8 cellular contexts compared by ENCODE assay signal in the genomic region with DNA sequence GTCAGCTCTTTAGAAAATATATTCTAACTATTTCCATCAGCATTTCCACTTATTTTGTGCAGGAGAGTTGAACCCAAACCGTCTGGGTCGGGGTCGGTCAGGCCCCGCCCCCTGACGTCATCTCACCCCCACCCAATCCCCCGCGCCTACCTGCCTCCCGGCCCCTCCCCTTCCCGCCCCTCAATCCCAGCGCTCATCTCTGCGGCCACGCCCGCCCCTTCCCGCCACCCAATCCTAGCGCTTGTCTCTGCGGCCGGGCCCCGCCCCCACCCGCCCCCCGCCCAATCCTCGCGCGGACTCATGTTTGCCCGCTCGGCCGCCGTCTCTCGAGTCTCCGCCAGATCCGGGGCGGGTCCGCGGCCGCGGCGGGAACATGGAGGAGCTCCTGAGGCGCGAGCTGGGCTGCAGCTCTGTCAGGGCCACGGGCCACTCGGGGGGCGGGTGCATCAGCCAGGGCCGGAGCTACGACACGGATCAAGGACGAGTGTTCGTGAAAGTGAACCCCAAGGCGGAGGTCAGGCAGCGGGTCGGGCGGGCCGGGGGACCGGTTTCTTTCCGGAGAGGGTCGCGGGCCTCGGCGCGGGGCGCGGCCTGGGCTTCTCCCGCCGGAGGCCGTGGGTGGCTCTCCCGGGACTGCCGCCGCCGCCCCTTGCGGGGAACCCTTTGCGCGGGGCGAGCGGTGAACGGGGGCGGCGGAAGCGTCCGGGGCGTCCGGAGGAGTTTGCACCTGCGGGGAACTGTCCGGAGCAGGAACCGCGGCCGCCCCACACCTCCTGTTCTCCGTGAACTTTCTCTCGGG. TPM values are rescaled to one million over a fixed set of nuclear protein-coding genes. Genes with fewer than 3 reads are reported as not detected.
DNase-seq lines count a peak whose midpoint lies in the region; TF ChIP-seq lines count a peak whose summit lies in the region.

FN3KRP (plus strand) TSS at position 324 of the 799 bp plus-strand sequence; CDS start at position 374, 50 bp downstream.

- no peaks in the 10 kb centered on the region for H3K27me3 Mint-ChIP-seq in activated naive CD4-positive, alpha-beta T cell treated with anti-CD3 and anti-CD28 coated beads, Interleukin-2, amount 50 U/mL, for 24 hours

- H3K4me3 Mint-ChIP-seq in activated naive CD4-positive, alpha-beta T cell treated with anti-CD3 and anti-CD28 coated beads, Interleukin-2, amount 50 U/mL, for 24 hours = peak within 1 kb of the TSS; percentile 95

- H3K4me1 Mint-ChIP-seq in activated naive CD4-positive, alpha-beta T cell treated with anti-CD3 and anti-CD28 coated beads, Interleukin-2, amount 50 U/mL, for 24 hours = peaks cover 17% of the 10 kb centered on the region

- no peaks in the 10 kb centered on the region for H3K36me3 Mint-ChIP-seq in activated naive CD4-positive, alpha-beta T cell treated with anti-CD3 and anti-CD28 coated beads, Interleukin-2, amount 50 U/mL, for 24 hours

- peak; percentile 67 for DNase-seq in ELF-1 (ENCODE audit: low read depth, low spot score)
- DNase-seq in HEK293T (ENCODE audit: extremely low spot score) = peak; percentile 100
- peak; percentile 91 for DNase-seq in NCI-H1092 treated with DMSO at 0.1 percent for 48 hours (lab: John Stamatoyannopoulos, UW)
- peak; percentile 85 for DNase-seq in SKM-1 (lab: John Stamatoyannopoulos, UW; ENCODE audit: unreplicated experiment)
- DNase-seq in globus pallidus (ENCODE audit: low spot score) = peak; percentile 95
- peak; percentile 88 for DNase-seq in occipital lobe (lab: John Stamatoyannopoulos, UW)
- peak; percentile 83 for DNase-seq in superior temporal gyrus (ENCODE audit: extremely low spot score)

- CTCF ChIA-PET in HEK293T (lab: Yijun Ruan, JAX) = interaction anchor here (0.5 kb wide), 1 partner anchor 142 kb away, joined by 3 read pairs; no protein-coding TSS in a partner anchor

- peak within 1 kb of the TSS; percentile 91 for H3K27ac Mint-ChIP-seq in activated naive CD4-positive, alpha-beta T cell treated with anti-CD3 and anti-CD28 coated beads, Interleukin-2, amount 50 U/mL, for 24 hours

- POLR2A ChIA-PET in HEK293T (lab: Yijun Ruan, JAX) = interaction anchor here (0.8 to 2.5 kb wide), 10 partner anchors 9 to 46 kb away, joined by 3 to 14 read pairs (median 4); partner anchors contain the start of gene RAB40B

- H3K9me3 Mint-ChIP-seq in activated naive CD4-positive, alpha-beta T cell treated with anti-CD3 and anti-CD28 coated beads, Interleukin-2, amount 50 U/mL, for 24 hours = no peaks in the 10 kb centered on the region

TF ChIP-seq in HEK293T, 16 proteins besides CTCF, POLR2A, EP300 and RAD21:
- TF ChIP-seq L3MBTL2 (conservative IDR thresholded peaks at IDR 0.05) (no peak), NFRKB (IDR thresholded peaks at IDR 0.05) (no peak), TARDBP (IDR thresholded peaks at IDR 0.05) (no peak), SUZ12 (IDR thresholded peaks at IDR 0.05) (no peak), HDGF (IDR thresholded peaks at IDR 0.05; ENCODE audit: borderline replicate concordance) (no peak), LEF1 (IDR thresholded peaks at IDR 0.05; ENCODE audit: borderline replicate concordance) (no peak), SP1 (IDR thresholded peaks at IDR 0.05) (no peak), FOXK2 (IDR thresholded peaks at IDR 0.05) (no peak), BHLHE40 (IDR thresholded peaks at IDR 0.05; ENCODE audit: borderline replicate concordance) (no peak), CTBP1 (IDR thresholded peaks at IDR 0.05; ENCODE audit: borderline replicate concordance) (no peak), FOXM1 (IDR thresholded peaks at IDR 0.05; ENCODE audit: borderline replicate concordance) (no peak), FOXA1 (IDR thresholded peaks at IDR 0.05) (no peak), ARNT (IDR thresholded peaks at IDR 0.05) (no peak), ZNF384 (IDR thresholded peaks at IDR 0.05) (no peak), ELF4 (IDR thresholded peaks at IDR 0.05) (no peak)
- TF ChIP-seq, protein P1, sequence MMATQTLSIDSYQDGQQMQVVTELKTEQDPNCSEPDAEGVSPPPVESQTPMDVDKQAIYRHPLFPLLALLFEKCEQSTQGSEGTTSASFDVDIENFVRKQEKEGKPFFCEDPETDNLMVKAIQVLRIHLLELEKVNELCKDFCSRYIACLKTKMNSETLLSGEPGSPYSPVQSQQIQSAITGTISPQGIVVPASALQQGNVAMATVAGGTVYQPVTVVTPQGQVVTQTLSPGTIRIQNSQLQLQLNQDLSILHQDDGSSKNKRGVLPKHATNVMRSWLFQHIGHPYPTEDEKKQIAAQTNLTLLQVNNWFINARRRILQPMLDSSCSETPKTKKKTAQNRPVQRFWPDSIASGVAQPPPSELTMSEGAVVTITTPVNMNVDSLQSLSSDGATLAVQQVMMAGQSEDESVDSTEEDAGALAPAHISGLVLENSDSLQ (IDR thresholded peaks at IDR 0.05) = no peak

RNA-seq across cellular contexts. Expression of gene FN3KRP, which starts in this region (rescaled TPM):
- total RNA-seq in occipital lobe = 21.2 TPM

Comparison
In these comparisons a context has a peak if more than half of its experiments do, and no peak if none do; other contexts are left out.
1. Peak in every context shown above with its lines: DNase-seq.